In the genomic region with DNA sequence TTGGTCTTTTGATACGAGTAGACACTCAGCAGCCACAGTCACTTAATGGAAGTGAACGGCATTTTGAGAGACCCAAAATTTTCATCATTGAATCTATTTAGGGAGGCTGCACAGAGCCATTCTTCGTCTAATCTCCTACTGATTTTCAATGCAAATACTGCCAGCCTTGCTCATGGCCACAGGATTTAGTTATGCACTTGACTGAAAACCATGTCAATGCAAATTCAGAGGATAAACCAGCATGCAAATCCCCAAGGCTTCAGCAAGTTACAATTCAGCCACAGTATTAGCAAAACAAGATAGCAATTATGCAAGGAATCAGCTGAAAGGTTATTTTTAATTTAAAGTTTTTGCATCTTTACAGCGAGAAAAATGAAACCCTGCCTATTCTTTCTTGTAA, we compare ENCODE assay signal across 22 cellular contexts.
DNase-seq lines count a peak whose midpoint lies in the region; ATAC-seq and TF ChIP-seq lines count a peak whose summit lies in the region.
"Had no signal": no experiment of that assay in that cellular context is flagged by ENCODE, and none has a peak within 500 bp of the region (broad histone marks: within the 10 kb centered on the region; RNA-seq: fewer than 3 reads in every experiment).

No MANE protein-coding gene starts in this region.

- H3F3A ChIP-seq in GM23338 (replicated peaks; ENCODE audit: low read depth) = no peaks in the 10 kb centered on the region

- 0 out of 2 replicates have a peak overlapping the region, but pooled peaks have one; percentile 17 for H3K27ac Mint-ChIP-seq in GM23338

- H3K27me3 Mint-ChIP-seq in GM23338 (ENCODE audit: insufficient read depth, low read depth, poor library complexity) = peaks cover 2% of the 10 kb centered on the region

- TF ChIP-seq CTCF in GM23338 (conservative IDR thresholded peaks at IDR 0.05; ENCODE audit: low read depth in 2 of 2) (no peak), OCI-LY3 (IDR thresholded peaks at IDR 0.05; ENCODE audit: low read depth, low read length) (no peak)

- no peaks in the 10 kb centered on the region for H3K9me3 Mint-ChIP-seq in GM23338

- H3K4me1 Mint-ChIP-seq in GM23338 = peaks cover 20% of the 10 kb centered on the region

- H3K79me2 ChIP-seq in GM23338 (replicated peaks; ENCODE audit: insufficient read depth) (no peaks in the 10 kb centered on the region), OCI-LY3 (ENCODE audit: low read length) (no peaks in the 10 kb centered on the region)

- peaks cover 5% of the 10 kb centered on the region; the same call in 1 of the 2 replicates for H3K9me2 ChIP-seq in GM23338 (ENCODE audit: insufficient read depth)
- H3K9me2 ChIP-seq: SK-N-SH had no signal

- H3K9me3 ChIP-seq in OCI-LY3 (ENCODE audit: insufficient read depth, low read length) = no peaks in the 10 kb centered on the region
- H3K9me3 ChIP-seq: SK-N-SH had no signal

- H3K9ac ChIP-seq in OCI-LY3 (ENCODE audit: low read length) = no peak overlapping the region
- H3K9ac ChIP-seq: SK-N-SH had no signal

- H3K27ac ChIP-seq in GM23338 (ENCODE audit: low read depth) (0 out of 2 replicates have a peak overlapping the region, but pooled peaks have one; percentile 15), OCI-LY3 (ENCODE audit: low read length) (no peak overlapping the region)

- H3K4me2 ChIP-seq in GM23338 = peak overlapping the region; percentile 40; the same call in 1 of the 2 replicates
- H3K4me2 ChIP-seq in OCI-LY3 (ENCODE audit: low read length) = peak overlapping the region; percentile 18
- H3K4me2 ChIP-seq: SK-N-SH had no signal

- no peaks in the 10 kb centered on the region for H3K36me3 Mint-ChIP-seq in GM23338 (ENCODE audit: low read depth)

- H3K4me3 ChIP-seq in GM23338 = peak overlapping the region; percentile 14; the same call in 1 of the 2 replicates
- peak overlapping the region; percentile 6; the same call in 1 of the 2 replicates for H3K4me3 ChIP-seq in OCI-LY3 (ENCODE audit: low read length)

- H3K4me1 ChIP-seq in GM23338 (ENCODE audit: insufficient read depth) (peaks cover 17% of the 10 kb centered on the region), OCI-LY3 (ENCODE audit: low read length) (peaks cover 15% of the 10 kb centered on the region)

- no peak overlapping the region; the same call in 1 of the 2 replicates for H2AFZ ChIP-seq in GM23338
- no peak overlapping the region for H2AFZ ChIP-seq in OCI-LY3 (ENCODE audit: low read depth, low read length)

- H4K20me1 ChIP-seq in GM23338 (replicated peaks; ENCODE audit: insufficient read depth) (no peaks in the 10 kb centered on the region), OCI-LY3 (ENCODE audit: insufficient read depth, low read length) (no peaks in the 10 kb centered on the region)

- DNase-seq in GM23338 (ENCODE audit: low spot score) (no peak), NAMALWA (ENCODE audit: low spot score) (peak; percentile 12), inferior parietal cortex (ENCODE audit: extremely low spot score) (peak; percentile 40), GF-D8 (lab: John Stamatoyannopoulos, UW) (no peak), SW480 (ENCODE audit: low spot score) (no peak)
- DNase-seq in activated CD8-positive, alpha-beta memory T cell treated with anti-CD3 and anti-CD28 coated beads, Interleukin-2, amount 50 U/mL, for 4 hours = no peak
- DNase-seq: 8988T, Calu3, DMS153, DND-41, GOT3, Kasumi-1, NCI-H1105 treated with DMSO at 0.1 percent for 48 hours, NCI-H146, NCI-H2029, NCI-H446, NCI-H524 treated with DMSO at 0.1 percent for 48 hours, SK-N-SH, SW 1271 had no signal

- ATAC-seq in GM23338 (no peak), GM21717 (IDR thresholded peaks at IDR 0.05; ENCODE audit: unreplicated experiment) (no peak)
- ATAC-seq: HepG2 had no signal

- H3K4me3 Mint-ChIP-seq in GM23338 = no peak overlapping the region

- H3K36me3 ChIP-seq in GM23338 (ENCODE audit: insufficient read depth) = no peaks in the 10 kb centered on the region
- no peaks in the 10 kb centered on the region for H3K36me3 ChIP-seq in OCI-LY3 (replicated peaks; ENCODE audit: low read depth, low read length)

- H3K27me3 ChIP-seq in GM23338 (ENCODE audit: insufficient read depth) (no peaks in the 10 kb centered on the region), OCI-LY3 (ENCODE audit: low read depth, low read length) (no peaks in the 10 kb centered on the region)

TF ChIP-seq in GM23338, 12 proteins besides CTCF, POLR2A, EP300 and RAD21:
- no peak for TF ChIP-seq EZH2phosphoT487 (IDR thresholded peaks at IDR 0.05; ENCODE audit: unreplicated experiment)
- TF ChIP-seq CREB1 (CRISPR knock-in tag; IDR thresholded peaks at IDR 0.05; ENCODE audit: low read depth) = no peak
- TF ChIP-seq JUNB (IDR thresholded peaks at IDR 0.05; ENCODE audit: unreplicated experiment) = no peak
- TF ChIP-seq STAT1 (IDR thresholded peaks at IDR 0.05; ENCODE audit: unreplicated experiment) = no peak
- TF ChIP-seq NANOG (IDR thresholded peaks at IDR 0.05; ENCODE audit: borderline replicate concordance) = no peak
- TF ChIP-seq ZNF114 (CRISPR knock-in tag; IDR thresholded peaks at IDR 0.05) = no peak
- no peak for TF ChIP-seq EZH2 (IDR thresholded peaks at IDR 0.05; ENCODE audit: low read depth, unreplicated experiment)
- TF ChIP-seq POLR2AphosphoS5 (IDR thresholded peaks at IDR 0.05; ENCODE audit: low read depth) = no peak
- no peak for TF ChIP-seq ZNF331 (CRISPR knock-in tag; IDR thresholded peaks at IDR 0.05; ENCODE audit: low read depth)
- TF ChIP-seq ETS1 (IDR thresholded peaks at IDR 0.05) = no peak

Comparison
In these comparisons a context has a peak if more than half of its experiments do, and no peak if none do; other contexts are left out.
1. DNase-seq: peak in NAMALWA (single experiment) and inferior parietal cortex (single experiment); none in GM23338 (single experiment), GF-D8 (single experiment), SW480 (single experiment) and activated CD8-positive, alpha-beta memory T cell treated with anti-CD3 and anti-CD28 coated beads, Interleukin-2, amount 50 U/mL, for 4 hours (single experiment).